ENCODE assay signal across 7 cellular contexts in genomic region chr6:105431226-105431625, GRCh38. TPM values are rescaled to one million over a fixed set of nuclear protein-coding genes. Genes with fewer than 3 reads are reported as not detected.
DNase-seq lines count a peak whose midpoint lies in the region; ATAC-seq, FAIRE-seq and TF ChIP-seq lines count a peak whose summit lies in the region.

No MANE protein-coding gene starts in this region.

- H3K23ac ChIP-seq in H9 (ENCODE audit: insufficient read length, low read depth, low read length), result no peak overlapping the region

- TF ChIP-seq CTCF in D721Med (IDR thresholded peaks at IDR 0.05; ENCODE audit: insufficient read depth, missing control alignments) (peak; percentile 78), H9 (conservative IDR thresholded peaks at IDR 0.05) (peak; percentile 77), OCI-LY1 (IDR thresholded peaks at IDR 0.05; ENCODE audit: low read length) (peak; percentile 69), dorsolateral prefrontal cortex (IDR thresholded peaks at IDR 0.05 in 54 of 56, conservative IDR thresholded peaks at IDR 0.05 in 2 of 56; ENCODE audit: low read depth in 1 of 56, partially characterized antibody in 56 of 56) (peak; percentile 37 to 81 (median 62)), neural cell (IDR thresholded peaks at IDR 0.05; ENCODE audit: poor library complexity, severe bottlenecking) (peak; percentile 49), omental fat pad (IDR thresholded peaks at IDR 0.05) (peak in 1 of 3 donors; percentile 22)

- H3K9me2 ChIP-seq in OCI-LY1 (ENCODE audit: low read depth, low read length) (no peaks in the 10 kb centered on the region), neural cell (ENCODE audit: insufficient read depth, low read length) (no peaks in the 10 kb centered on the region)

- TF ChIP-seq EP300 in neural cell (conservative IDR thresholded peaks at IDR 0.05; ENCODE audit: poor library complexity, severe bottlenecking), result no peak

- intact Hi-C loops in dorsolateral prefrontal cortex (cut with DNase I), result no loop called here

- H3F3A ChIP-seq in OCI-LY1 (ENCODE audit: insufficient read depth, low read length) (no peaks in the 10 kb centered on the region), neural cell (ENCODE audit: insufficient read depth, low read length, poor library complexity, severe bottlenecking) (no peaks in the 10 kb centered on the region)

- no peak overlapping the region for H2BK20ac ChIP-seq in H9 (ENCODE audit: low read depth, low read length, poor library complexity, severe bottlenecking)

- H3K4me3 ChIP-seq in OCI-LY1 (ENCODE audit: low read depth, low read length, poor library complexity, severe bottlenecking) (no peak overlapping the region), dorsolateral prefrontal cortex (no peak overlapping the region), neural cell (ENCODE audit: low read length) (no peak overlapping the region)

- no peaks in the 10 kb centered on the region for H3K9me3 ChIP-seq in H9 (ENCODE audit: control insufficient read depth, low read depth, low read length)
- no peaks in the 10 kb centered on the region for H3K9me3 ChIP-seq in OCI-LY1 (ENCODE audit: low read length)
- no peaks in the 10 kb centered on the region for H3K9me3 ChIP-seq in neural cell (ENCODE audit: low read length)

- DNase-seq in D721Med (ENCODE audit: insufficient read length, low spot score) (no peak), H9 (no peak), dorsolateral prefrontal cortex (peak in 1 of 10 donors; percentile 5), omental fat pad (ENCODE audit: low spot score) (no peak)

- H3K9ac ChIP-seq in H9 (ENCODE audit: extremely low read depth, insufficient read length, low read length) (no peak overlapping the region), OCI-LY1 (ENCODE audit: low read length) (no peak overlapping the region), neural cell (ENCODE audit: low read length) (no peak overlapping the region)

- ATAC-seq in HG03469 (IDR thresholded peaks at IDR 0.05; ENCODE audit: unreplicated experiment) (no peak), omental fat pad (ENCODE audit: low FRiP score) (no peak)

- no peak overlapping the region for H4K8ac ChIP-seq in H9 (replicated peaks; ENCODE audit: insufficient read length, low read depth, low read length)

- no peaks in the 10 kb centered on the region for H3K23me2 ChIP-seq in H9 (ENCODE audit: insufficient read length, low read depth, low read length, poor library complexity, severe bottlenecking)

- no peak overlapping the region for H2BK15ac ChIP-seq in H9 (ENCODE audit: low read depth, low read length)

- H2AK5ac ChIP-seq in H9 (ENCODE audit: insufficient read length, low read length), result no peak overlapping the region

- H3K36me3 ChIP-seq in OCI-LY1 (ENCODE audit: insufficient read depth, low read length) (no peaks in the 10 kb centered on the region), neural cell (ENCODE audit: insufficient read depth, low read length) (no peaks in the 10 kb centered on the region)

- H2BK5ac ChIP-seq in H9 (ENCODE audit: insufficient read length, low read length), result no peak overlapping the region

- no peaks in the 10 kb centered on the region for H3K9me3 Mint-ChIP-seq in H9

- H3K18ac ChIP-seq in H9 (ENCODE audit: insufficient read length, low read depth, low read length), result no peak overlapping the region

- peaks cover 4% of the 10 kb centered on the region for H3K4me1 ChIP-seq in H9 (ENCODE audit: insufficient read depth, low read length)
- H3K4me1 ChIP-seq in OCI-LY1 (ENCODE audit: insufficient read depth, low read length, severe bottlenecking), result no peaks in the 10 kb centered on the region

- peak; percentile 59 for TF ChIP-seq RAD21 in neural cell (conservative IDR thresholded peaks at IDR 0.05)

- no peak overlapping the region for H3K4ac ChIP-seq in H9 (ENCODE audit: low read depth, low read length)

- no peaks in the 10 kb centered on the region for H3K27me3 Mint-ChIP-seq in H9 (ENCODE audit: low read depth)

- H3K4me2 ChIP-seq in H9 (ENCODE audit: insufficient read depth, insufficient read length, low read length) (no peak overlapping the region), OCI-LY1 (ENCODE audit: low read length) (peak overlapping the region; percentile 10; the same call in 1 of the 2 replicates), neural cell (ENCODE audit: low read length) (no peak overlapping the region)

- no peaks in the 10 kb centered on the region for H3K27me3 ChIP-seq in H9 (ENCODE audit: insufficient read depth, low read length)
- no peaks in the 10 kb centered on the region for H3K27me3 ChIP-seq in OCI-LY1 (ENCODE audit: insufficient read depth, low read length)
- H3K27me3 ChIP-seq in dorsolateral prefrontal cortex, result no peaks in the 10 kb centered on the region
- no peaks in the 10 kb centered on the region for H3K27me3 ChIP-seq in neural cell (ENCODE audit: insufficient read depth, low read depth, low read length)

- H4K20me1 ChIP-seq in H9 (ENCODE audit: control insufficient read depth, insufficient read depth, insufficient read length) (no peaks in the 10 kb centered on the region), OCI-LY1 (ENCODE audit: insufficient read depth, low read length) (no peaks in the 10 kb centered on the region), neural cell (ENCODE audit: insufficient read depth) (no peaks in the 10 kb centered on the region)

- H3K79me2 ChIP-seq in H9 (ENCODE audit: insufficient read depth, low read length), result no peaks in the 10 kb centered on the region
- no peaks in the 10 kb centered on the region for H3K79me2 ChIP-seq in OCI-LY1 (ENCODE audit: insufficient read depth, low read length)
- no peaks in the 10 kb centered on the region for H3K79me2 ChIP-seq in neural cell (replicated peaks; ENCODE audit: insufficient read depth, low read length)

- no peak overlapping the region for H4K91ac ChIP-seq in H9 (ENCODE audit: insufficient read length, low read depth, low read length)

- no peaks in the 10 kb centered on the region for H3K36me3 Mint-ChIP-seq in H9 (ENCODE audit: insufficient read depth in 1 of 3, low read depth in 3 of 3)

- no peak overlapping the region for H2BK120ac ChIP-seq in H9 (ENCODE audit: low read depth, low read length, poor library complexity, severe bottlenecking)

- H3K27ac ChIP-seq in H9 (ENCODE audit: insufficient read length, low read depth, low read length), result no peak overlapping the region
- H3K27ac ChIP-seq in OCI-LY1 (ENCODE audit: low read depth, low read length, poor library complexity, severe bottlenecking), result no peak overlapping the region
- no peak overlapping the region for H3K27ac ChIP-seq in dorsolateral prefrontal cortex
- no peak overlapping the region for H3K27ac ChIP-seq in neural cell (ENCODE audit: low read length)

- FAIRE-seq in D721Med (lab: Jason Lieb, UNC), result no peak

- no CpG with 5 or more reads among the region's 2 CpGs for WGBS in H9 (ENCODE audit: extremely low coverage, insufficient read length, low lambda C conversion rate)

- peaks cover 6 to 12% of the 10 kb centered on the region in 2 experiments for H3K4me1 Mint-ChIP-seq in H9

- no peaks in the 10 kb centered on the region for H3K79me1 ChIP-seq in H9 (ENCODE audit: insufficient read depth, low read depth, low read length, poor library complexity, severe bottlenecking)

- H3K14ac ChIP-seq in H9 (ENCODE audit: insufficient read depth, low read length), result no peak overlapping the region

- no peak overlapping the region for H3K4me3 Mint-ChIP-seq in H9

- no peak overlapping the region for H2AFZ ChIP-seq in H9 (ENCODE audit: low read length)
- no peak overlapping the region for H2AFZ ChIP-seq in OCI-LY1 (ENCODE audit: low read length)
- H2AFZ ChIP-seq in neural cell (ENCODE audit: low read depth, low read length), result no peak overlapping the region

- H4K5ac ChIP-seq in H9 (ENCODE audit: insufficient read length, low read depth, low read length), result no peak overlapping the region

- no peak overlapping the region for H3K56ac ChIP-seq in H9 (ENCODE audit: insufficient read length, low read depth, low read length)

- H3K27ac Mint-ChIP-seq in H9, result no peak overlapping the region

- no peak overlapping the region for H2BK12ac ChIP-seq in H9 (ENCODE audit: insufficient read length, low read depth, low read length)

- no peak overlapping the region for H3T11ph ChIP-seq in H9 (ENCODE audit: low read length)

TF ChIP-seq in neural cell, 6 proteins besides CTCF, POLR2A, EP300 and RAD21:
- no peak for TF ChIP-seq MXI1 (conservative IDR thresholded peaks at IDR 0.05; ENCODE audit: poor library complexity, severe bottlenecking)
- TF ChIP-seq SMC3 (conservative IDR thresholded peaks at IDR 0.05; ENCODE audit: poor library complexity), result peak; percentile 56
- no peak for TF ChIP-seq REST (IDR thresholded peaks at IDR 0.05; ENCODE audit: borderline replicate concordance)
- TF ChIP-seq POLR2AphosphoS5 (IDR thresholded peaks at IDR 0.05), result no peak

RNA-seq across cellular contexts. Expression of gene PREP, which starts 28.3 kb away (rescaled TPM):
- total RNA-seq in H9 (2021), result 52.4 and 54.0 TPM in 2 replicates
- total RNA-seq in dorsolateral prefrontal cortex, result 10 to 100 TPM; 17.2 to 55.8 (median 38.5) TPM
- polyA plus RNA-seq in neural cell, result 24.5 and 28.9 TPM in 2 replicates
- polyA minus RNA-seq in neural cell, result 36.8 and 40.1 TPM in 2 replicates
- 10 to 100 TPM; 18.1 to 29.9 (median 23.6) TPM for total RNA-seq in omental fat pad
